Comparison of ENCODE assay signal across 12 cellular contexts in the genomic region with DNA sequence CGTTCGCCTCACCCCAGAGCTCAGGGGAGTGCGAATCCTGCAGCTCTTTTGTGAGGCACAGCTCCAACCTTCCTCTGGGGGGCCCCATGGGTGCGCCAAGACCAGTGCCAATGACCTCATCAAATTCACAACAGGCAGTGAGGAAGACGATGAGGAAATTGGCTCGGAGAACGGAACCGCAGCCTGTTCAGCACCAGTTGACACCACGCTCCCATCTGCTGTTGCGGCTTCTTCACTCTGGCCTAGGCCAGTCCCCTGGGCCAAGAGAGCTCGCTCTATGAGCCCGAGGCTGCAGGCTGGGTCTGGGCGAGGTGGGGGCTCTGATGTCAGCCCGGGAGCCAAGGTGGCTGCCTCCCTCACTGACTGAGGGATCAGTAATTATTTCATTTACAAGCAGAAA. TPM values are rescaled to one million over a fixed set of nuclear protein-coding genes. Genes with fewer than 3 reads are reported as not detected.
A peak's percentile ranks its signal among the peaks of the same experiment; 100 is the strongest.
DNase-seq lines count a peak whose midpoint lies in the region; ATAC-seq and TF ChIP-seq lines count a peak whose summit lies in the region.
"Had no signal": no experiment of that assay in that cellular context is flagged by ENCODE, and none has a peak within 500 bp of the region (broad histone marks: within the 10 kb centered on the region; RNA-seq: fewer than 3 reads in every experiment).

No MANE protein-coding gene starts in this region.

- H3K79me1 ChIP-seq in H9 (ENCODE audit: insufficient read depth, low read depth, low read length, poor library complexity, severe bottlenecking): no peaks in the 10 kb centered on the region

- H2AK5ac ChIP-seq in H9 (ENCODE audit: insufficient read length, low read length): no peak overlapping the region

- no peak overlapping the region for H2BK12ac ChIP-seq in H9 (ENCODE audit: insufficient read length, low read depth, low read length)

- H3K9me3 ChIP-seq in H9 (ENCODE audit: control insufficient read depth, low read depth, low read length): no peaks in the 10 kb centered on the region
- no peaks in the 10 kb centered on the region for H3K9me3 ChIP-seq in cardiac muscle cell (ENCODE audit: low read depth)

- H3K4me3 Mint-ChIP-seq in H9 (no peak overlapping the region), progenitor cell of endocrine pancreas (ENCODE audit: low read depth) (peak overlapping the region; percentile 52)
- H3K4me3 Mint-ChIP-seq: activated CD4-positive, alpha-beta T cell treated with anti-CD3 and anti-CD28 coated beads, Interleukin-2, amount 10 ng/mL, durations not matched to agents 24 days and 14 days; activated naive CD8-positive, alpha-beta T cell treated with anti-CD3 and anti-CD28 coated beads, Interleukin-2, amount 10 ng/mL, durations not matched to agents 7 days and 5 days had no signal

- no peak overlapping the region for H2BK20ac ChIP-seq in H9 (ENCODE audit: low read depth, low read length, poor library complexity, severe bottlenecking)

- no peak overlapping the region for H2BK15ac ChIP-seq in H9 (ENCODE audit: low read depth, low read length)

- H3K4me1 ChIP-seq in H9 (ENCODE audit: insufficient read depth, low read length) (peaks cover 3% of the 10 kb centered on the region; the same call in 1 of the 2 replicates), cardiac muscle cell (ENCODE audit: low read depth) (peaks cover 50% of the 10 kb centered on the region)

- H3K36me3 Mint-ChIP-seq in H9 (ENCODE audit: insufficient read depth in 1 of 3, low read depth in 3 of 3) (no peaks in the 10 kb centered on the region), progenitor cell of endocrine pancreas (ENCODE audit: insufficient read depth) (no peaks in the 10 kb centered on the region)
- H3K36me3 Mint-ChIP-seq: activated naive CD8-positive, alpha-beta T cell treated with anti-CD3 and anti-CD28 coated beads, Interleukin-2, amount 10 ng/mL, durations not matched to agents 7 days and 5 days had no signal

- peaks cover 24 to 26% of the 10 kb centered on the region in 2 experiments for H3K4me1 Mint-ChIP-seq in H9
- H3K4me1 Mint-ChIP-seq in progenitor cell of endocrine pancreas (ENCODE audit: low read depth): peaks cover 33% of the 10 kb centered on the region

- no peak overlapping the region for H2BK120ac ChIP-seq in H9 (ENCODE audit: low read depth, low read length, poor library complexity, severe bottlenecking)

- peak; percentile 57 for DNase-seq in H9
- DNase-seq in SKM-1 treated with dmso at 0.1 percent for 144 hours (lab: John Stamatoyannopoulos, UW; ENCODE audit: unreplicated experiment): peak; percentile 78
- peak in 1 of 2 donors; percentile 61 for DNase-seq in cardiac muscle cell (ENCODE audit: low read depth in 1 of 2, low spot score in 1 of 2)
- DNase-seq in progenitor cell of endocrine pancreas (ENCODE audit: low spot score, unreplicated experiment): no peak
- no peak for DNase-seq in NCI-H510A treated with DMSO at 0.1 percent for 48 hours (lab: John Stamatoyannopoulos, UW)
- DNase-seq in NCI-H1417 treated with DMSO at 0.1 percent for 48 hours (lab: John Stamatoyannopoulos, UW): no peak
- DNase-seq in stimulated activated CD4-positive, alpha-beta T cell treated with anti-CD3 and anti-CD28 coated beads, Interleukin-12 subunit alpha, Interleukin-12 subunit beta, amount 100 ng/mL, for 4 hours: no peak
- DNase-seq: activated CD4-positive, alpha-beta T cell treated with anti-CD3 and anti-CD28 coated beads, Interleukin-2, amount 10 ng/mL, durations not matched to agents 24 days and 14 days; activated naive CD8-positive, alpha-beta T cell treated with anti-CD3 and anti-CD28 coated beads, Interleukin-2, amount 10 ng/mL, durations not matched to agents 7 days and 5 days; small intestine had no signal

- H3K4ac ChIP-seq in H9 (ENCODE audit: low read depth, low read length): no peak overlapping the region

- H3K9ac ChIP-seq in H9 (ENCODE audit: extremely low read depth, insufficient read length, low read length): no peak overlapping the region

- no peaks in the 10 kb centered on the region for H4K20me1 ChIP-seq in H9 (ENCODE audit: control insufficient read depth, insufficient read depth, insufficient read length)

- H4K91ac ChIP-seq in H9 (ENCODE audit: insufficient read length, low read depth, low read length): no peak overlapping the region

- H3K4me2 ChIP-seq in H9 (ENCODE audit: insufficient read depth, insufficient read length, low read length): no peak overlapping the region

- H3K14ac ChIP-seq in H9 (ENCODE audit: insufficient read depth, low read length): peak overlapping the region; percentile 22; the same call in 1 of the 2 replicates

- no peak overlapping the region for H3K56ac ChIP-seq in H9 (ENCODE audit: insufficient read length, low read depth, low read length)

- no peak overlapping the region for H3K18ac ChIP-seq in H9 (ENCODE audit: insufficient read length, low read depth, low read length)

- H3K23me2 ChIP-seq in H9 (ENCODE audit: insufficient read length, low read depth, low read length, poor library complexity, severe bottlenecking): no peaks in the 10 kb centered on the region

- no peak overlapping the region for H3K4me3 ChIP-seq in cardiac muscle cell

- ATAC-seq in GM18907 (IDR thresholded peaks at IDR 0.05; ENCODE audit: unreplicated experiment): no peak

- no peak overlapping the region for H4K5ac ChIP-seq in H9 (ENCODE audit: insufficient read length, low read depth, low read length)

- H3K79me2 ChIP-seq in H9 (ENCODE audit: insufficient read depth, low read length): no peaks in the 10 kb centered on the region

- H3K27ac ChIP-seq in H9 (ENCODE audit: insufficient read length, low read depth, low read length) (no peak overlapping the region), cardiac muscle cell (peak overlapping the region; percentile 77)
- H3K27ac ChIP-seq: RWPE1 had no signal

- TF ChIP-seq CTCF in H9 (conservative IDR thresholded peaks at IDR 0.05): peak; percentile 28; the same call in 1 of the 3 replicates
- peak; percentile 26 for TF ChIP-seq CTCF in cardiac muscle cell (IDR thresholded peaks at IDR 0.05; ENCODE audit: low read depth, low read length)
- TF ChIP-seq CTCF in progenitor cell of endocrine pancreas (IDR thresholded peaks at IDR 0.05; ENCODE audit: unreplicated experiment): no peak

- no peaks in the 10 kb centered on the region for H3K9me3 Mint-ChIP-seq in H9
- H3K9me3 Mint-ChIP-seq in progenitor cell of endocrine pancreas (ENCODE audit: low read depth): no peaks in the 10 kb centered on the region
- H3K9me3 Mint-ChIP-seq: activated CD4-positive, alpha-beta T cell treated with anti-CD3 and anti-CD28 coated beads, Interleukin-2, amount 10 ng/mL, durations not matched to agents 24 days and 14 days; activated naive CD8-positive, alpha-beta T cell treated with anti-CD3 and anti-CD28 coated beads, Interleukin-2, amount 10 ng/mL, durations not matched to agents 7 days and 5 days had no signal

- no peak overlapping the region for H2AFZ ChIP-seq in H9 (ENCODE audit: low read length)

- H3K27me3 Mint-ChIP-seq in H9 (ENCODE audit: low read depth) (peaks cover 15% of the 10 kb centered on the region), progenitor cell of endocrine pancreas (no peaks in the 10 kb centered on the region)

- no peak overlapping the region for H2BK5ac ChIP-seq in H9 (ENCODE audit: insufficient read length, low read length)

- no CpG with 5 or more reads among the region's 14 CpGs for WGBS in H9 (ENCODE audit: extremely low coverage, insufficient read length, low lambda C conversion rate)

- no peak overlapping the region for H3K23ac ChIP-seq in H9 (ENCODE audit: insufficient read length, low read depth, low read length)

- H3K27ac Mint-ChIP-seq in H9 (no peak overlapping the region; a peak in 1 of 7 replicates), progenitor cell of endocrine pancreas (peak overlapping the region; percentile 67)
- H3K27ac Mint-ChIP-seq: activated CD4-positive, alpha-beta T cell treated with anti-CD3 and anti-CD28 coated beads, Interleukin-2, amount 10 ng/mL, durations not matched to agents 24 days and 14 days; activated naive CD8-positive, alpha-beta T cell treated with anti-CD3 and anti-CD28 coated beads, Interleukin-2, amount 10 ng/mL, durations not matched to agents 7 days and 5 days had no signal

- H3K27me3 ChIP-seq in H9 (ENCODE audit: insufficient read depth, low read length) (no peaks in the 10 kb centered on the region), cardiac muscle cell (no peaks in the 10 kb centered on the region)

- no peaks in the 10 kb centered on the region for H3K36me3 ChIP-seq in cardiac muscle cell

- H3T11ph ChIP-seq in H9 (ENCODE audit: low read length): no peak overlapping the region

- no peak overlapping the region for H4K8ac ChIP-seq in H9 (replicated peaks; ENCODE audit: insufficient read length, low read depth, low read length)

RNA-seq across cellular contexts. Expression of gene PLEKHA6, which starts 2.2 kb away (rescaled TPM):
- total RNA-seq in H9 (2021) (1.6 and 2.1 TPM in 2 replicates), cardiac muscle cell (44.1 and 71.7 TPM in 2 replicates), progenitor cell of endocrine pancreas (66.9 and 71.5 TPM in 2 replicates)
- polyA plus RNA-seq in cardiac muscle cell: 23.1 and 41.6 TPM in 2 replicates

RNA-seq across cellular contexts. Expression of gene PPP1R15B, which starts 54.1 kb away (rescaled TPM):
- 44.6 and 45.9 TPM in 2 replicates for total RNA-seq in H9 (2021)
- 24.9 and 27.0 TPM in 2 replicates for total RNA-seq in cardiac muscle cell
- polyA plus RNA-seq in cardiac muscle cell: 15.7 and 19.8 TPM in 2 replicates
- total RNA-seq in progenitor cell of endocrine pancreas: 42.6 and 43.3 TPM in 2 replicates

Comparison
In these comparisons a context has a peak if more than half of its experiments do, and no peak if none do; other contexts are left out.
1. DNase-seq: peak in H9 (single experiment) and SKM-1 treated with dmso at 0.1 percent for 144 hours (single experiment); none in progenitor cell of endocrine pancreas (single experiment), NCI-H510A treated with DMSO at 0.1 percent for 48 hours (single experiment), NCI-H1417 treated with DMSO at 0.1 percent for 48 hours (single experiment) and stimulated activated CD4-positive, alpha-beta T cell treated with anti-CD3 and anti-CD28 coated beads, Interleukin-12 subunit alpha, Interleukin-12 subunit beta, amount 100 ng/mL, for 4 hours (single experiment).
2. RNA of gene PLEKHA6, which starts 2.2 kb away (total RNA-seq): 66.9 to 71.5 TPM in progenitor cell of endocrine pancreas and 44.1 to 71.7 TPM in cardiac muscle cell; 1.6 to 2.1 TPM in H9; every median in the first group is over 10 times any median in the second.